ENCODE assay signal across 1 cellular context in genomic region chr14:34462132-34462893, GRCh38.
TF ChIP-seq lines count a peak whose summit lies in the region.

Gene SPTSSA (minus strand): TSS chr14:34462240. CDS start chr14:34462207, 33 bp downstream.

TF ChIP-seq in HepG2, 621 proteins besides CTCF, POLR2A, EP300 and RAD21 (continued from another document):
- TF ChIP-seq ZNF629 (CRISPR knock-in tag; conservative IDR thresholded peaks at IDR 0.05) (no peak), HOMEZ (CRISPR knock-in tag; IDR thresholded peaks at IDR 0.05; ENCODE audit: low read depth) (peak; percentile 74; the same call in 1 of the 2 replicates), ZNF296 (CRISPR knock-in tag; conservative IDR thresholded peaks at IDR 0.05) (0 out of 2 replicates have a peak, but pooled peaks have one; percentile 84), NFE2L2 (IDR thresholded peaks at IDR 0.05; ENCODE audit: low read length) (no peak), SNAPC4 (CRISPR knock-in tag; IDR thresholded peaks at IDR 0.05) (0 out of 2 replicates have a peak, but pooled peaks have one; percentile 53), ARNT (IDR thresholded peaks at IDR 0.05) (no peak), ZSCAN21 (CRISPR knock-in tag; IDR thresholded peaks at IDR 0.05; ENCODE audit: borderline replicate concordance) (peak; percentile 93), GMEB1 (CRISPR knock-in tag; IDR thresholded peaks at IDR 0.05; ENCODE audit: borderline replicate concordance) (peak; percentile 73), PAWR (CRISPR knock-in tag; IDR thresholded peaks at IDR 0.05; ENCODE audit: borderline replicate concordance) (0 out of 2 replicates have a peak, but pooled peaks have one; percentile 79), ZBTB37 (CRISPR knock-in tag; IDR thresholded peaks at IDR 0.05) (no peak; the same call in 1 of the 2 replicates), PHF20 (CRISPR knock-in tag; IDR thresholded peaks at IDR 0.05) (peak; percentile 83), CCAR2 (optimal IDR thresholded peaks at IDR 0.05; ENCODE audit: low read depth, low read length) (peak; percentile 93), KMT2A (CRISPR knock-in tag; IDR thresholded peaks at IDR 0.05) (peak; percentile 48; the same call in 1 of the 2 replicates), JUN (CRISPR knock-in tag; IDR thresholded peaks at IDR 0.05) (peak; percentile 53; the same call in 1 of the 2 replicates), CAMTA2 (CRISPR knock-in tag; IDR thresholded peaks at IDR 0.05; ENCODE audit: borderline replicate concordance) (peak; percentile 97), SRSF4 (IDR thresholded peaks at IDR 0.05; ENCODE audit: low read depth, low read length, poor library complexity, severe bottlenecking) (no peak), ZNF607 (CRISPR knock-in tag; IDR thresholded peaks at IDR 0.05; ENCODE audit: borderline replicate concordance) (peak; percentile 89; the same call in 1 of the 2 replicates), SIX4 (CRISPR knock-in tag; IDR thresholded peaks at IDR 0.05) (peak; percentile 82; the same call in 1 of the 2 replicates), ZBTB44 (CRISPR knock-in tag; IDR thresholded peaks at IDR 0.05) (0 out of 2 replicates have a peak, but pooled peaks have one; percentile 89), PRMT3 (CRISPR knock-in tag; IDR thresholded peaks at IDR 0.05; ENCODE audit: borderline replicate concordance, low read depth) (peak; percentile 78; the same call in 1 of the 2 replicates)
